ENCODE assay signal across 14 cellular contexts in genomic region chr1:155698382-155699038, GRCh38. TPM values are rescaled to one million over a fixed set of nuclear protein-coding genes. Genes with fewer than 3 reads are reported as not detected.
DNase-seq lines count a peak whose midpoint lies in the region; ATAC-seq and TF ChIP-seq lines count a peak whose summit lies in the region.
"Had no signal": no experiment of that assay in that cellular context is flagged by ENCODE, and none has a peak within 500 bp of the region (broad histone marks: within the 10 kb centered on the region; RNA-seq: fewer than 3 reads in every experiment).

No MANE protein-coding gene starts in this region.

- H3K36me3 ChIP-seq in iPS-18a (ENCODE audit: control insufficient read depth, low read depth, low read length) (no peaks in the 10 kb centered on the region), testis (ENCODE audit: low read depth, missing control alignments) (no peaks in the 10 kb centered on the region), transverse colon (no peaks in the 10 kb centered on the region)
- H3K36me3 ChIP-seq: tibial artery had no signal

- no peak overlapping the region for H3K4me3 ChIP-seq in iPS-18a (ENCODE audit: low read length)
- no peak overlapping the region for H3K4me3 ChIP-seq in testis
- no peak overlapping the region for H3K4me3 ChIP-seq in lower leg skin (ENCODE audit: low read depth, poor library complexity, severe bottlenecking)
- no peak overlapping the region for H3K4me3 ChIP-seq in transverse colon
- H3K4me3 ChIP-seq: A549, body of pancreas, tibial artery had no signal

- DNase-seq in activated T-cell treated with anti-CD3 and anti-CD28 coated beads, Interleukin-2, amount 50 U/mL, for 72 hours: no peak
- DNase-seq in activated T-cell treated with anti-CD3 and anti-CD28 coated beads, Interleukin-2, amount 50 U/mL, for 1 hour: no peak
- DNase-seq in amniotic epithelial cell (ENCODE audit: low read depth) (peak; percentile 39), testis (no peak), lower leg skin (ENCODE audit: low spot score in 2 of 2) (no peak), ureter (ENCODE audit: low spot score) (no peak), transverse colon (no peak)
- DNase-seq: activated T-cell treated with anti-CD3 and anti-CD28 coated beads, Interleukin-2, amount 50 U/mL, for 4 hours; body of pancreas; MV-4-11; NCI-H510A treated with DMSO at 0.1 percent for 48 hours; tibial artery had no signal

- H3K27ac ChIP-seq in iPS-18a (ENCODE audit: low read length): no peak overlapping the region
- peak overlapping the region; percentile 2 to 26 for H3K27ac ChIP-seq in testis
- no peak overlapping the region for H3K27ac ChIP-seq in transverse colon
- H3K27ac ChIP-seq: A549, body of pancreas, tibial artery had no signal

- peaks cover 35% of the 10 kb centered on the region for H3K4me1 Mint-ChIP-seq in activated T-cell treated with anti-CD3 and anti-CD28 coated beads, Interleukin-2, amount 50 U/mL, for 72 hours (ENCODE audit: low read depth)

- in situ Hi-C loops in transverse colon (cut with MboI; ENCODE audit: low pct_ligation_motif_present in 1 of 4, low pct_unique_long_range_greater_than_20kb in 1 of 4, low sequenced_read_pairs in 3 of 4): no loop called here

- no peak for ATAC-seq in activated T-cell treated with anti-CD3 and anti-CD28 coated beads, Interleukin-2, amount 50 U/mL, for 72 hours (replicated peaks in 1 of 2)
- ATAC-seq: activated T-cell treated with anti-CD3 and anti-CD28 coated beads, Interleukin-2, amount 50 U/mL, for 4 hours; body of pancreas had no signal

- H3K27me3 ChIP-seq in iPS-18a (ENCODE audit: control insufficient read depth, insufficient read depth, low read length) (no peaks in the 10 kb centered on the region), testis (no peaks in the 10 kb centered on the region), transverse colon (no peaks in the 10 kb centered on the region)
- H3K27me3 ChIP-seq: body of pancreas, tibial artery had no signal

- peaks cover 2 to 7% of the 10 kb centered on the region in 2 donors for H3K36me3 Mint-ChIP-seq in activated T-cell treated with anti-CD3 and anti-CD28 coated beads, Interleukin-2, amount 50 U/mL, for 72 hours (ENCODE audit: insufficient read depth in 2 of 2)

- no peak for TF ChIP-seq POLR2A in testis (IDR thresholded peaks at IDR 0.05)
- TF ChIP-seq POLR2A in lower leg skin (IDR thresholded peaks at IDR 0.05): no peak
- no peak for TF ChIP-seq POLR2A in transverse colon (IDR thresholded peaks at IDR 0.05)

- H3K4me1 ChIP-seq in iPS-18a (ENCODE audit: control insufficient read depth, low read depth, low read length) (no peaks in the 10 kb centered on the region), testis (peaks cover 8% of the 10 kb centered on the region), transverse colon (peaks cover 0 to 8% (median 0%) of the 10 kb centered on the region in 4 donors)

- no peaks in the 10 kb centered on the region for H3K9me3 ChIP-seq in iPS-18a (ENCODE audit: control insufficient read depth, low read depth, low read length)
- no peaks in the 10 kb centered on the region for H3K9me3 ChIP-seq in testis
- no peaks in the 10 kb centered on the region for H3K9me3 ChIP-seq in transverse colon
- H3K9me3 ChIP-seq: A549, body of pancreas, tibial artery had no signal

- peak overlapping the region; percentile 13 for H3K9ac ChIP-seq in iPS-18a (ENCODE audit: low read length)

- no peaks in the 10 kb centered on the region for H3K9me3 Mint-ChIP-seq in activated T-cell treated with anti-CD3 and anti-CD28 coated beads, Interleukin-2, amount 50 U/mL, for 72 hours
- H3K9me3 Mint-ChIP-seq: activated T-cell treated with anti-CD3 and anti-CD28 coated beads, Interleukin-2, amount 50 U/mL, for 4 hours had no signal

- TF ChIP-seq EP300 in transverse colon (IDR thresholded peaks at IDR 0.05; ENCODE audit: low read depth): no peak

- H3K27me3 Mint-ChIP-seq in activated T-cell treated with anti-CD3 and anti-CD28 coated beads, Interleukin-2, amount 50 U/mL, for 72 hours (ENCODE audit: low read depth): no peaks in the 10 kb centered on the region

- H3K27ac Mint-ChIP-seq in activated T-cell treated with anti-CD3 and anti-CD28 coated beads, Interleukin-2, amount 50 U/mL, for 72 hours: peak overlapping the region; percentile 7

- 89 to 90% methylated on average over 13 of the region's 13 CpGs for WGBS in testis, 2 donors
- WGBS in lower leg skin, 2 donors: 97 to 98% methylated on average over 13 of the region's 13 CpGs
- 94 to 95% methylated on average over 6 to 13 of the region's 13 CpGs for WGBS in transverse colon (ENCODE audit: low coverage in 1 of 2), 2 donors

- H3K4me3 Mint-ChIP-seq in activated T-cell treated with anti-CD3 and anti-CD28 coated beads, Interleukin-2, amount 50 U/mL, for 72 hours: no peak overlapping the region
- H3K4me3 Mint-ChIP-seq: activated T-cell treated with anti-CD3 and anti-CD28 coated beads, Interleukin-2, amount 50 U/mL, for 4 hours had no signal

- no peak for TF ChIP-seq CTCF in testis (IDR thresholded peaks at IDR 0.05)
- TF ChIP-seq CTCF in lower leg skin (IDR thresholded peaks at IDR 0.05): no peak
- no peak for TF ChIP-seq CTCF in transverse colon (IDR thresholded peaks at IDR 0.05)

- intact Hi-C loops in testis (cut with DNase I; ENCODE audit: low total_unique reads) (no loop called here), lower leg skin (cut with DNase I; ENCODE audit: low total_unique reads) (no loop called here), transverse colon (cut with DNase I; ENCODE audit: low total_unique reads) (no loop called here)

RNA-seq across cellular contexts. Expression of gene DAP3, which starts 9.6 kb away (rescaled TPM):
- 100 to 1,000 TPM; 123 to 135 TPM for total RNA-seq in activated T-cell treated with anti-CD3 and anti-CD28 coated beads, Interleukin-2, amount 50 U/mL, for 72 hours
- total RNA-seq in testis (100 to 1,000 TPM; 277 to 286 TPM), lower leg skin (100 to 1,000 TPM in 3 of 4 donors, 10 to 100 TPM in 1; 88.7 to 163 (median 120) TPM), ureter (122 TPM), transverse colon (100 to 1,000 TPM in 2 of 4 donors, 10 to 100 TPM in 2; 81.9 to 134 (median 106) TPM)
- 121 TPM for polyA plus RNA-seq in testis (ENCODE audit: insufficient read depth, low read depth, low replicate concordance)

RNA-seq across cellular contexts. Expression of gene YY1AP1, which starts 9.9 kb away (rescaled TPM):
- 10 to 100 TPM; 94.5 to 98.9 TPM for total RNA-seq in activated T-cell treated with anti-CD3 and anti-CD28 coated beads, Interleukin-2, amount 50 U/mL, for 72 hours
- total RNA-seq in testis: 100 to 1,000 TPM; 171 to 219 TPM
- polyA plus RNA-seq in testis (ENCODE audit: insufficient read depth, low read depth, low replicate concordance): 205 TPM
- total RNA-seq in lower leg skin: 100 to 1,000 TPM in 3 of 4 donors, 10 to 100 TPM in 1; 54.8 to 121 (median 113) TPM
- total RNA-seq in ureter: 91.7 TPM
- 100 to 1,000 TPM in 1 of 4 donors, 10 to 100 TPM in 3; 84.0 to 198 (median 92.1) TPM for total RNA-seq in transverse colon

Comparison
In these comparisons a context has a peak if more than half of its experiments do, and no peak if none do; other contexts are left out.
1. H3K27ac ChIP-seq: peak in testis (2 of 2); none in iPS-18a (single experiment) and transverse colon (0 of 4).